In the genomic region with DNA sequence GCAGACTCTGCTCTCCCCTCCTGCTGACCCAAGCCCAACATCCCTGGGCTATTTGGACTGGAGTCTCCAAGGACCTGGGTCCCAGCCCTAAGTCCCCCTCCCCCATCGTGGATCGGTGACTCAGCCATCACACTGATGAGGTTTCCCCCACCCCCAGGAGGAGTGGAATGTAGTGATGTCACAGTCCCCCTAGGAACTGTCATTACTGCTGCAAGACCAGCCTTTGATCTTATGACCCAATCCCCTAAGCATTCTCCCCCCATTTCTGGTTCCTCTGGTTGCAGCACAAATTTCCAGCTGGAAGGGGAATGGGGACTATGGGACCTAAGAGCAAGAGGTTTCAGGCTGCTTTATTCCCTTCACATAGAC, we compare ENCODE assay signal across 15 cellular contexts.
DNase-seq lines count a peak whose midpoint lies in the region; ATAC-seq and TF ChIP-seq lines count a peak whose summit lies in the region.
"Had no signal": no experiment of that assay in that cellular context is flagged by ENCODE, and none has a peak within 500 bp of the region (broad histone marks: within the 10 kb centered on the region; RNA-seq: fewer than 3 reads in every experiment).

No MANE protein-coding gene starts in this region.

- H3K23ac ChIP-seq in mesendoderm (ENCODE audit: low read length): no peak overlapping the region

- no peaks in the 10 kb centered on the region for H3K27me3 ChIP-seq in BLaER1 treated with 17β-estradiol and CSF1 and Interleukin-3, amounts not matched to agents 10 nM and 100 nM
- H3K27me3 ChIP-seq in mammary epithelial cell (ENCODE audit: insufficient read depth, low read length) (peaks cover 3% of the 10 kb centered on the region), mesendoderm (ENCODE audit: insufficient read depth, low read length, poor library complexity) (no peaks in the 10 kb centered on the region)
- H3K27me3 ChIP-seq in CD4-positive, alpha-beta memory T cell (ENCODE audit: insufficient read depth, low read length): no peaks in the 10 kb centered on the region
- H3K27me3 ChIP-seq: vagina had no signal

- no peak overlapping the region for H2BK120ac ChIP-seq in mesendoderm (ENCODE audit: low read depth, low read length)

- TF ChIP-seq CTCF in HFFc6 (IDR thresholded peaks at IDR 0.05) (no peak), mammary epithelial cell (conservative IDR thresholded peaks at IDR 0.05 in 1 of 2, IDR thresholded peaks at IDR 0.05 in 1 of 2; ENCODE audit: extremely low read depth in 1 of 2, insufficient read depth in 1 of 2, low read depth in 1 of 2, low read length in 2 of 2) (no peak)

- H3K9ac ChIP-seq in BLaER1 treated with 17β-estradiol and CSF1 and Interleukin-3, amounts not matched to agents 10 nM and 100 nM: no peak overlapping the region
- H3K9ac ChIP-seq in mammary epithelial cell (ENCODE audit: insufficient read depth, low read length) (no peak overlapping the region), mesendoderm (ENCODE audit: low read length) (no peak overlapping the region)

- WGBS in mammary epithelial cell (ENCODE audit: low coverage, missing lambda C conversion rate): no CpG with 5 or more reads among the region's 2 CpGs
- no CpG with 5 or more reads among the region's 2 CpGs for WGBS in mesendoderm (ENCODE audit: extremely low coverage, insufficient coverage, low lambda C conversion rate)

- H3K4me1 Mint-ChIP-seq in HFFc6 (ENCODE audit: low read depth): peaks cover 25% of the 10 kb centered on the region
- no peaks in the 10 kb centered on the region for H3K4me1 Mint-ChIP-seq in CD4-positive, alpha-beta memory T cell
- peaks cover 0 to 7% (median 2%) of the 10 kb centered on the region in 4 donors for H3K4me1 Mint-ChIP-seq in naive thymus-derived CD8-positive, alpha-beta T cell

- peak overlapping the region; percentile 15 for H3K56ac ChIP-seq in mesendoderm (ENCODE audit: low read length)

- H3K4me3 ChIP-seq in BLaER1 treated with 17β-estradiol and CSF1 and Interleukin-3, amounts not matched to agents 10 nM and 100 nM: no peak overlapping the region
- H3K4me3 ChIP-seq in mammary epithelial cell (replicated peaks in 1 of 3; ENCODE audit: insufficient read depth in 1 of 3, low read depth in 2 of 3, low read length in 3 of 3): no peak overlapping the region
- no peak overlapping the region for H3K4me3 ChIP-seq in mesendoderm (ENCODE audit: low read length)
- no peak overlapping the region for H3K4me3 ChIP-seq in CD4-positive, alpha-beta memory T cell (ENCODE audit: low read length in 2 of 2)
- H3K4me3 ChIP-seq: vagina had no signal

- ATAC-seq in naive thymus-derived CD8-positive, alpha-beta T cell: no peak
- ATAC-seq: sciatic nerve had no signal

- H4K8ac ChIP-seq in mesendoderm (ENCODE audit: low read depth, low read length): no peak overlapping the region

- peak; percentile 3 for DNase-seq in HFFc6
- peak; percentile 20 for DNase-seq in mammary epithelial cell
- peak; percentile 96 for DNase-seq in mesendoderm
- no peak for DNase-seq in CD4-positive, alpha-beta memory T cell
- no peak for DNase-seq in naive thymus-derived CD8-positive, alpha-beta T cell
- no peak for DNase-seq in HPDE6-E6E7 (ENCODE audit: extremely low spot score)
- no peak for DNase-seq in NCI-H510A treated with DMSO at 0.1 percent for 48 hours (lab: John Stamatoyannopoulos, UW)
- DNase-seq: hypothalamus, NCI-H1092, NCI-H524 treated with DMSO at 0.1 percent for 48 hours, SIG-M5 had no signal

- dilution Hi-C loops in mammary epithelial cell (cut with HindIII; ENCODE audit: low sequenced_read_pairs): no loop called here

- no peaks in the 10 kb centered on the region for H3K36me3 ChIP-seq in BLaER1 treated with 17β-estradiol and CSF1 and Interleukin-3, amounts not matched to agents 10 nM and 100 nM
- no peaks in the 10 kb centered on the region for H3K36me3 ChIP-seq in mammary epithelial cell (ENCODE audit: insufficient read depth, low read length)
- no peaks in the 10 kb centered on the region for H3K36me3 ChIP-seq in mesendoderm (ENCODE audit: control insufficient read depth, insufficient read depth, low read length)
- no peaks in the 10 kb centered on the region for H3K36me3 ChIP-seq in CD4-positive, alpha-beta memory T cell (ENCODE audit: insufficient read depth, low read length)
- H3K36me3 ChIP-seq: vagina had no signal

- H3K79me2 ChIP-seq in mammary epithelial cell (ENCODE audit: insufficient read depth, low read length) (no peaks in the 10 kb centered on the region), mesendoderm (ENCODE audit: control insufficient read depth, insufficient read depth, low read length) (no peaks in the 10 kb centered on the region)

- H3K4me2 ChIP-seq in BLaER1 treated with 17β-estradiol and CSF1 and Interleukin-3, amounts not matched to agents 10 nM and 100 nM: peak overlapping the region in 10 of 11 experiments; percentile 10 to 78 (median 34); a peak in 14 of 22 replicates
- no peak overlapping the region for H3K4me2 ChIP-seq in mammary epithelial cell (ENCODE audit: insufficient read depth, low read depth, low read length)
- H3K4me2 ChIP-seq in mesendoderm (ENCODE audit: low read length): no peak overlapping the region

- H3K27ac ChIP-seq in BLaER1 treated with 17β-estradiol and CSF1 and Interleukin-3, amounts not matched to agents 10 nM and 100 nM: no peak overlapping the region
- no peak overlapping the region for H3K27ac ChIP-seq in mammary epithelial cell (ENCODE audit: insufficient read depth, low read depth, low read length)
- no peak overlapping the region for H3K27ac ChIP-seq in mesendoderm (ENCODE audit: low read depth, low read length)
- H3K27ac ChIP-seq in CD4-positive, alpha-beta memory T cell (ENCODE audit: low read depth, low read length): no peak overlapping the region
- H3K27ac ChIP-seq: vagina had no signal

- H2AFZ ChIP-seq in mammary epithelial cell (ENCODE audit: low read depth, low read length): no peak overlapping the region

- no peaks in the 10 kb centered on the region for H3K36me3 Mint-ChIP-seq in HFFc6 (ENCODE audit: low read depth)
- no peaks in the 10 kb centered on the region for H3K36me3 Mint-ChIP-seq in CD4-positive, alpha-beta memory T cell
- no peaks in the 10 kb centered on the region for H3K36me3 Mint-ChIP-seq in naive thymus-derived CD8-positive, alpha-beta T cell
- H3K36me3 Mint-ChIP-seq: activated naive CD8-positive, alpha-beta T cell had no signal

- H3K4me1 ChIP-seq in BLaER1 treated with 17β-estradiol and CSF1 and Interleukin-3, amounts not matched to agents 10 nM and 100 nM: peaks cover 2 to 36% (median 22%) of the 10 kb centered on the region in 10 experiments
- peaks cover 4% of the 10 kb centered on the region for H3K4me1 ChIP-seq in mammary epithelial cell (ENCODE audit: insufficient read depth, low read length)
- peaks cover 6% of the 10 kb centered on the region for H3K4me1 ChIP-seq in mesendoderm (ENCODE audit: control insufficient read depth, low read depth, low read length)
- no peaks in the 10 kb centered on the region for H3K4me1 ChIP-seq in CD4-positive, alpha-beta memory T cell (ENCODE audit: insufficient read depth, low read length)
- H3K4me1 ChIP-seq: vagina had no signal

- CTCF ChIA-PET in mammary epithelial cell (lab: Charles Lee; ENCODE audit: low non-redundant PET): no interaction called here
- CTCF ChIA-PET in CD4-positive, alpha-beta memory T cell (lab: Charles Lee; ENCODE audit: partially characterized antibody): interaction anchor here (1.6 kb wide), 1 partner anchor 26 kb away, joined by 3 read pairs; no protein-coding TSS in a partner anchor

- peak overlapping the region; percentile 47 for H3K27ac Mint-ChIP-seq in HFFc6
- H3K27ac Mint-ChIP-seq in CD4-positive, alpha-beta memory T cell: no peak overlapping the region
- peak overlapping the region in 1 of 10 donors; percentile 79 for H3K27ac Mint-ChIP-seq in naive thymus-derived CD8-positive, alpha-beta T cell
- H3K27ac Mint-ChIP-seq: activated naive CD8-positive, alpha-beta T cell had no signal

- H2BK5ac ChIP-seq in mesendoderm (ENCODE audit: low read length): no peak overlapping the region

- no peak overlapping the region for H2AK5ac ChIP-seq in mesendoderm (ENCODE audit: low read length)

- H4K5ac ChIP-seq in mesendoderm (ENCODE audit: low read length): no peak overlapping the region

- no peaks in the 10 kb centered on the region for H3K79me1 ChIP-seq in mesendoderm (ENCODE audit: low read length)

- H3K4ac ChIP-seq in mesendoderm (ENCODE audit: low read depth, low read length): no peak overlapping the region

- H3K4me3 Mint-ChIP-seq in HFFc6: peak overlapping the region; percentile 62
- no peak overlapping the region for H3K4me3 Mint-ChIP-seq in CD4-positive, alpha-beta memory T cell
- no peak overlapping the region for H3K4me3 Mint-ChIP-seq in naive thymus-derived CD8-positive, alpha-beta T cell
- H3K4me3 Mint-ChIP-seq: activated naive CD8-positive, alpha-beta T cell had no signal

- peaks cover 28% of the 10 kb centered on the region for H3K27me3 Mint-ChIP-seq in HFFc6 (ENCODE audit: insufficient read depth)
- peaks cover 0 to 3% of the 10 kb centered on the region in 2 donors for H3K27me3 Mint-ChIP-seq in CD4-positive, alpha-beta memory T cell
- H3K27me3 Mint-ChIP-seq in naive thymus-derived CD8-positive, alpha-beta T cell: peaks cover 0 to 4% (median 2%) of the 10 kb centered on the region in 5 donors

- H3K9me3 ChIP-seq in BLaER1 treated with 17β-estradiol and CSF1 and Interleukin-3, amounts not matched to agents 10 nM and 100 nM (replicated peaks in 1 of 11): no peaks in the 10 kb centered on the region
- no peaks in the 10 kb centered on the region for H3K9me3 ChIP-seq in mammary epithelial cell (replicated peaks; ENCODE audit: insufficient read depth, low read length)
- no peaks in the 10 kb centered on the region for H3K9me3 ChIP-seq in CD4-positive, alpha-beta memory T cell (ENCODE audit: control insufficient read depth in 1 of 2, low read length in 2 of 2)
- H3K9me3 ChIP-seq: vagina had no signal

- in situ Hi-C loops in mammary epithelial cell (cut with MboI; ENCODE audit: low sequenced_read_pairs in 2 of 2): no loop called here

- no peaks in the 10 kb centered on the region for H3K9me3 Mint-ChIP-seq in HFFc6
- no peaks in the 10 kb centered on the region for H3K9me3 Mint-ChIP-seq in CD4-positive, alpha-beta memory T cell
- H3K9me3 Mint-ChIP-seq in naive thymus-derived CD8-positive, alpha-beta T cell: no peaks in the 10 kb centered on the region

- H2BK15ac ChIP-seq in mesendoderm (replicated peaks; ENCODE audit: low read depth): no peak overlapping the region

- intact Hi-C loops in mammary epithelial cell (cut with micrococcal nuclease): no loop called here
- intact Hi-C loops in CD4-positive, alpha-beta memory T cell (cut with micrococcal nuclease): no loop called here

- H4K20me1 ChIP-seq in BLaER1 treated with 17β-estradiol and CSF1 and Interleukin-3, amounts not matched to agents 10 nM and 100 nM: no peaks in the 10 kb centered on the region
- no peaks in the 10 kb centered on the region for H4K20me1 ChIP-seq in mammary epithelial cell (ENCODE audit: insufficient read depth, low read length)

- peak overlapping the region; percentile 31 for H3K18ac ChIP-seq in mesendoderm (ENCODE audit: low read length)

- no TSS peak for BruUV-seq in mammary epithelial cell (replicated peaks; lab: Mats Ljungman, UMichigan)

- POLR2A ChIA-PET in CD4-positive, alpha-beta memory T cell (lab: Charles Lee; ENCODE audit: partially characterized antibody): no interaction called here
- POLR2A ChIA-PET in naive thymus-derived CD8-positive, alpha-beta T cell (lab: Charles Lee): no interaction called here

Comparison
In these comparisons a context has a peak if more than half of its experiments do, and no peak if none do; other contexts are left out.
1. H3K4me2 ChIP-seq: peak in BLaER1 treated with 17β-estradiol and CSF1 and Interleukin-3, amounts not matched to agents 10 nM and 100 nM (10 of 11); none in mammary epithelial cell (single experiment) and mesendoderm (single experiment).
2. DNase-seq: peak in HFFc6 (single experiment), mammary epithelial cell (single experiment) and mesendoderm (single experiment); none in CD4-positive, alpha-beta memory T cell (0 of 5), naive thymus-derived CD8-positive, alpha-beta T cell (0 of 10), HPDE6-E6E7 (single experiment) and NCI-H510A treated with DMSO at 0.1 percent for 48 hours (single experiment).